In genomic region chr9:104968025-104968982, GRCh38 we compare ENCODE assay signal across 1 cellular context.
TF ChIP-seq lines count a peak whose summit lies in the region.

No MANE protein-coding gene starts in this region.

TF ChIP-seq in HepG2, 621 proteins besides CTCF, POLR2A, EP300 and RAD21 (continued from another document and continues in another):
- TF ChIP-seq ZNF646 (CRISPR knock-in tag; IDR thresholded peaks at IDR 0.05) (no peak), MIXL1 (CRISPR knock-in tag; IDR thresholded peaks at IDR 0.05) (no peak), CERS6 (CRISPR knock-in tag; IDR thresholded peaks at IDR 0.05) (no peak), HMGXB4 (CRISPR knock-in tag; IDR thresholded peaks at IDR 0.05; ENCODE audit: borderline replicate concordance in 1 of 2, low read depth in 1 of 2) (peak in 1 of 2 experiments; percentile 51; a peak in 1 of 4 replicates), HOMEZ (CRISPR knock-in tag; IDR thresholded peaks at IDR 0.05; ENCODE audit: low read depth) (no peak), CENPT (CRISPR knock-in tag; IDR thresholded peaks at IDR 0.05; ENCODE audit: low read depth) (no peak), TFDP2 (CRISPR knock-in tag; IDR thresholded peaks at IDR 0.05) (no peak; the same call in 1 of the 2 replicates), ZNF367 (CRISPR knock-in tag; IDR thresholded peaks at IDR 0.05; ENCODE audit: borderline replicate concordance) (no peak), HOXD1 (CRISPR knock-in tag; IDR thresholded peaks at IDR 0.05) (no peak), ZNF589 (CRISPR knock-in tag; conservative IDR thresholded peaks at IDR 0.05) (no peak), REPIN1 (CRISPR knock-in tag; IDR thresholded peaks at IDR 0.05; ENCODE audit: borderline replicate concordance, low read depth) (peak; percentile 56; the same call in 1 of the 2 replicates), PHF5A (CRISPR knock-in tag; IDR thresholded peaks at IDR 0.05; ENCODE audit: low read depth, unreplicated experiment) (no peak), MYC (CRISPR knock-in tag; IDR thresholded peaks at IDR 0.05; ENCODE audit: borderline replicate concordance) (no peak), ZNF580 (CRISPR knock-in tag; IDR thresholded peaks at IDR 0.05; ENCODE audit: borderline replicate concordance, low read depth) (peak; percentile 57; the same call in 1 of the 2 replicates), SMARCC2 (IDR thresholded peaks at IDR 0.05) (no peak), ZFP36L1 (CRISPR knock-in tag; IDR thresholded peaks at IDR 0.05) (no peak), ZNF776 (CRISPR knock-in tag; IDR thresholded peaks at IDR 0.05) (0 out of 2 replicates have a peak, but pooled peaks have one; percentile 25), ZNF3 (CRISPR knock-in tag; IDR thresholded peaks at IDR 0.05) (no peak), HNRNPK (IDR thresholded peaks at IDR 0.05; ENCODE audit: low read depth, low read length, poor library complexity, severe bottlenecking) (no peak), GRHL1 (CRISPR knock-in tag; conservative IDR thresholded peaks at IDR 0.05) (no peak), FIP1L1 (IDR thresholded peaks at IDR 0.05; ENCODE audit: borderline replicate concordance, insufficient read depth, low read depth, low read length) (no peak), ZBTB8A (CRISPR knock-in tag; IDR thresholded peaks at IDR 0.05; ENCODE audit: borderline replicate concordance, low read depth) (no peak), SOX6 (IDR thresholded peaks at IDR 0.05) (no peak), SOX6 (CRISPR knock-in tag; IDR thresholded peaks at IDR 0.05) (peak; percentile 47; the same call in 1 of the 2 replicates), ZNF614 (CRISPR knock-in tag; IDR thresholded peaks at IDR 0.05; ENCODE audit: borderline replicate concordance) (no peak; the same call in 1 of the 2 replicates), KAT8 (CRISPR knock-in tag; IDR thresholded peaks at IDR 0.05) (no peak), ZNF644 (CRISPR knock-in tag; IDR thresholded peaks at IDR 0.05; ENCODE audit: low read depth) (peak; percentile 35; the same call in 1 of the 2 replicates), ZNF138 (CRISPR knock-in tag; IDR thresholded peaks at IDR 0.05; ENCODE audit: low read depth) (no peak), NAIF1 (CRISPR knock-in tag; IDR thresholded peaks at IDR 0.05; ENCODE audit: borderline replicate concordance) (no peak), SETDB1 (CRISPR knock-in tag; IDR thresholded peaks at IDR 0.05; ENCODE audit: borderline replicate concordance) (no peak), JUND (CRISPR knock-in tag; IDR thresholded peaks at IDR 0.05) (no peak), MTF2 (CRISPR knock-in tag; IDR thresholded peaks at IDR 0.05; ENCODE audit: borderline replicate concordance) (no peak), MEIS1 (CRISPR knock-in tag; IDR thresholded peaks at IDR 0.05; ENCODE audit: borderline replicate concordance) (no peak; the same call in 1 of the 2 replicates), CREM (IDR thresholded peaks at IDR 0.05) (peak; percentile 56; the same call in 1 of the 2 replicates), CREM (CRISPR knock-in tag; IDR thresholded peaks at IDR 0.05) (no peak), SP2 (CRISPR knock-in tag; IDR thresholded peaks at IDR 0.05) (no peak), ZNF577 (CRISPR knock-in tag; IDR thresholded peaks at IDR 0.05; ENCODE audit: borderline replicate concordance, low read depth) (no peak), ZNF850 (CRISPR knock-in tag; conservative IDR thresholded peaks at IDR 0.05) (no peak), MXI1 (IDR thresholded peaks at IDR 0.05; ENCODE audit: borderline replicate concordance, low read depth, low read length) (no peak), XRCC5 (optimal IDR thresholded peaks at IDR 0.05; ENCODE audit: low read length) (no peak), ZHX2 (IDR thresholded peaks at IDR 0.05; ENCODE audit: low read depth) (no peak), ZHX2 (CRISPR knock-in tag; IDR thresholded peaks at IDR 0.05; ENCODE audit: borderline replicate concordance) (no peak), HMGA1 (CRISPR knock-in tag; conservative IDR thresholded peaks at IDR 0.05) (no peak), ZNF10 (CRISPR knock-in tag; IDR thresholded peaks at IDR 0.05; ENCODE audit: borderline replicate concordance, low read depth) (no peak), ARID2 (CRISPR knock-in tag; IDR thresholded peaks at IDR 0.05; ENCODE audit: borderline replicate concordance) (no peak), ZNF660 (CRISPR knock-in tag; IDR thresholded peaks at IDR 0.05; ENCODE audit: borderline replicate concordance, low read depth) (no peak)
